Comparison of ENCODE assay signal across 19 cellular contexts in genomic region chr14:92247937-92248336, GRCh38.
DNase-seq lines count a peak whose midpoint lies in the region; ATAC-seq and TF ChIP-seq lines count a peak whose summit lies in the region.
"Had no signal": no experiment of that assay in that cellular context is flagged by ENCODE, and none has a peak within 500 bp of the region (broad histone marks: within the 10 kb centered on the region; RNA-seq: fewer than 3 reads in every experiment).

No MANE protein-coding gene starts in this region.

- TF ChIP-seq CTCF in left ventricle myocardium inferior (IDR thresholded peaks at IDR 0.05; ENCODE audit: borderline replicate concordance) (no peak), lower lobe of right lung (IDR thresholded peaks at IDR 0.05) (no peak)

- H3K4me1 ChIP-seq in left ventricle myocardium inferior (no peaks in the 10 kb centered on the region), lower lobe of right lung (no peaks in the 10 kb centered on the region)
- H3K4me1 ChIP-seq: BE2C, Caco-2 had no signal

- H3K27me3 ChIP-seq in left ventricle myocardium inferior (ENCODE audit: low read depth) (peaks cover 39% of the 10 kb centered on the region), lower lobe of right lung (ENCODE audit: low read depth) (no peaks in the 10 kb centered on the region)

- ATAC-seq in left ventricle myocardium superior (peak; percentile 19), lower lobe of right lung (peak; percentile 17 to 21), HG02870 (IDR thresholded peaks at IDR 0.05; ENCODE audit: unreplicated experiment) (no peak)
- ATAC-seq: HCT116, HepG2 had no signal

- H3K36me3 ChIP-seq in left ventricle myocardium inferior, result no peaks in the 10 kb centered on the region
- no peaks in the 10 kb centered on the region for H3K36me3 ChIP-seq in lower lobe of right lung
- H3K36me3 ChIP-seq: BE2C had no signal

- H3K4me3 ChIP-seq in left ventricle myocardium inferior (no peak overlapping the region), lower lobe of right lung (no peak overlapping the region)

- peaks cover 37% of the 10 kb centered on the region for H3K9me3 ChIP-seq in left ventricle myocardium inferior (replicated peaks)
- peaks cover 10% of the 10 kb centered on the region for H3K9me3 ChIP-seq in lower lobe of right lung

- intact Hi-C loops in left ventricle myocardium superior (cut with micrococcal nuclease) (no loop called here), left ventricle myocardium inferior (cut with micrococcal nuclease) (no loop called here), lower lobe of right lung (cut with DNase I) (no loop called here)

- DNase-seq in left ventricle myocardium superior, result no peak
- no peak for DNase-seq in left ventricle myocardium inferior
- DNase-seq in NCI-H69 (lab: John Stamatoyannopoulos, UW), result peak; percentile 15
- DNase-seq in lower lobe of right lung, result no peak
- DNase-seq in cerebellum (ENCODE audit: low spot score), result no peak
- DNase-seq in activated CD4-positive, alpha-beta T cell treated with anti-CD3 and anti-CD28 coated beads, Interleukin-2, amount 50 U/mL, for 4 hours, result no peak
- DNase-seq: ACHN; BE2C; C1 segment of cervical spinal cord; Caco-2; CD4-positive, alpha-beta T cell; DMS153; DMS79; GDM1; GOT3; H7 had no signal

- H3K27ac ChIP-seq in left ventricle myocardium inferior (replicated peaks), result no peak overlapping the region
- H3K27ac ChIP-seq in lower lobe of right lung, result no peak overlapping the region
